In the genomic region with DNA sequence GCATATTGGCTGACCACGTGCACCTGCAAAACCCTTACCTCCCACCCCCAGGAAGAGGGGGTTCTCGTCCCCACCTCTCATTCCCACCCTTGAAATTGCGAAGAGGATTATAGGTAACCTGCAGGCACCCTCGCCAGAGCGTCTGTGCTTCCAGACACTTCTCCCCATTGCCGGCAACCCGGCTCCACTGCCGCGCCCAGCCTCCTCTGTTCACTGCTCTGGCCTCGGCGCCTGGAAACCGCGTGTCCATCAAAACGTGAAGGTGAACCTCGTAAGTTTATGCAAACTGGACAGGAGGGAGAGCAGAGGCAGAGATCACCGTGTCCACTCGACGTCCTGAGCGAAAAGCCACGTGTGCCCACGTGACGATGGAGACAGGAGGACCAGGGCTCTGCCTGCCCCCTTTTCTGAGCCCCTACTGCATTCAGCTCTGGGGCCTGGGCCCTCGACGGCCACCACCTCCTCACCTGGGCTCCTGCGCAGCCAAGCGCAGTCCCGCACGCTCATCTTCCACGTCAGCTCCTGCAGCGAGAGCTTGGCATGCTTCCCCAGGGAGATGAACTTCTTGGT, we compare ENCODE assay signal across 19 cellular contexts. TPM values are rescaled to one million over a fixed set of nuclear protein-coding genes. Genes with fewer than 3 reads are reported as not detected.
A peak's percentile ranks its signal among the peaks of the same experiment; 100 is the strongest.
DNase-seq lines count a peak whose midpoint lies in the region; ATAC-seq and TF ChIP-seq lines count a peak whose summit lies in the region.
"Had no signal": no experiment of that assay in that cellular context is flagged by ENCODE, and none has a peak within 500 bp of the region (broad histone marks: within the 10 kb centered on the region; RNA-seq: fewer than 3 reads in every experiment).

No MANE protein-coding gene starts in this region.

- no peak overlapping the region for H3K27ac ChIP-seq in CD4-positive, alpha-beta T cell (ENCODE audit: low read depth, low read length)
- no peak overlapping the region for H3K27ac ChIP-seq in hepatocyte
- H3K27ac ChIP-seq: A549, body of pancreas, left ventricle myocardium inferior, suprapubic skin had no signal

- ATAC-seq in CD4-positive, alpha-beta T cell (ENCODE audit: poor library complexity), result no peak
- no peak for ATAC-seq in T-helper 17 cell
- ATAC-seq: A549; activated naive CD4-positive, alpha-beta T cell treated with anti-CD3 and anti-CD28 coated beads, Interleukin-2, amount 50 U/mL, for 72 hours; body of pancreas had no signal

- DNase-seq in activated CD4-positive, alpha-beta T cell treated with anti-CD3 and anti-CD28 coated beads, Interleukin-2, amount 10 ng/mL, durations not matched to agents 7 days and 5 days, result no peak
- no peak for DNase-seq in activated CD4-positive, alpha-beta T cell treated with anti-CD3 and anti-CD28 coated beads, Interleukin-2, amount 50 U/mL, for 1 hour
- peak in 1 of 10 experiments; percentile 27 for DNase-seq in CD4-positive, alpha-beta T cell
- DNase-seq in T-helper 17 cell (peak in 1 of 3 donors; percentile 1), hepatocyte (ENCODE audit: low spot score) (peak; percentile 2), anterior cingulate cortex (lab: John Stamatoyannopoulos, UW) (no peak), GM19238 (ENCODE audit: insufficient read length, low spot score) (no peak)
- DNase-seq in activated CD4-positive, alpha-beta T cell treated with anti-CD3 and anti-CD28 coated beads, Interleukin-2, amount 50 U/mL, for 48 hours, result no peak
- DNase-seq: body of pancreas; CD4-positive, CD25-positive, alpha-beta regulatory T cell; DMS79 treated with DMSO at 0.1 percent for 48 hours; left ventricle myocardium inferior; NCI-H1417 treated with DMSO at 0.1 percent for 48 hours; NCI-H526; OCI-M1 had no signal

- H3K36me3 ChIP-seq in hepatocyte (replicated peaks; ENCODE audit: insufficient read depth, low read depth), result no peaks in the 10 kb centered on the region
- H3K36me3 ChIP-seq: left ventricle myocardium inferior, suprapubic skin had no signal

- H3K4me3 Mint-ChIP-seq in activated CD4-positive, alpha-beta T cell treated with anti-CD3 and anti-CD28 coated beads, Interleukin-2, amount 10 ng/mL, durations not matched to agents 7 days and 5 days, result peak overlapping the region; percentile 32
- peak overlapping the region; percentile 15 for H3K4me3 Mint-ChIP-seq in CD4-positive, alpha-beta T cell
- peak overlapping the region; percentile 41 for H3K4me3 Mint-ChIP-seq in T-helper 17 cell

- WGBS in hepatocyte (ENCODE audit: low lambda C conversion rate, missing lambda C conversion rate), result 95% methylated on average over 30 of the region's 30 CpGs

- H3K4me1 Mint-ChIP-seq in activated CD4-positive, alpha-beta T cell treated with anti-CD3 and anti-CD28 coated beads, Interleukin-2, amount 10 ng/mL, durations not matched to agents 7 days and 5 days, result peaks cover 6% of the 10 kb centered on the region
- H3K4me1 Mint-ChIP-seq in CD4-positive, alpha-beta T cell (ENCODE audit: low read depth), result peaks cover 4% of the 10 kb centered on the region
- peaks cover 3% of the 10 kb centered on the region for H3K4me1 Mint-ChIP-seq in T-helper 17 cell

- H3K27me3 Mint-ChIP-seq in activated CD4-positive, alpha-beta T cell treated with anti-CD3 and anti-CD28 coated beads, Interleukin-2, amount 10 ng/mL, durations not matched to agents 7 days and 5 days, result no peaks in the 10 kb centered on the region
- H3K27me3 Mint-ChIP-seq in CD4-positive, alpha-beta T cell, result no peaks in the 10 kb centered on the region
- H3K27me3 Mint-ChIP-seq in T-helper 17 cell, result no peaks in the 10 kb centered on the region
- H3K27me3 Mint-ChIP-seq: CD4-positive, CD25-positive, alpha-beta regulatory T cell had no signal

- POLR2A ChIA-PET in activated CD4-positive, alpha-beta T cell treated with anti-CD3 and anti-CD28 coated beads, Interleukin-2, amount 10 ng/mL, durations not matched to agents 7 days and 5 days (lab: Charles Lee), result no interaction called here
- POLR2A ChIA-PET in CD4-positive, alpha-beta T cell (lab: Charles Lee), result interaction anchor here (4.1 kb wide), 1 partner anchor 21 kb away, joined by 44 read pairs; no protein-coding TSS in a partner anchor

- no peak overlapping the region for H2AFZ ChIP-seq in hepatocyte

- H3K4me2 ChIP-seq in hepatocyte, result no peak overlapping the region
- H3K4me2 ChIP-seq: A549 had no signal

- no peak for TF ChIP-seq CTCF in CD4-positive, alpha-beta T cell (IDR thresholded peaks at IDR 0.05)
- no peak for TF ChIP-seq CTCF in hepatocyte (IDR thresholded peaks at IDR 0.05; ENCODE audit: poor library complexity)

- CTCF ChIA-PET in activated CD4-positive, alpha-beta T cell treated with anti-CD3 and anti-CD28 coated beads, Interleukin-2, amount 10 ng/mL, durations not matched to agents 7 days and 5 days (lab: Charles Lee), result no interaction called here
- CTCF ChIA-PET in CD4-positive, alpha-beta T cell (lab: Charles Lee), result no interaction called here

- H3K27me3 ChIP-seq in CD4-positive, alpha-beta T cell (ENCODE audit: control insufficient read depth, insufficient read depth, low read length), result no peaks in the 10 kb centered on the region
- peaks cover 26% of the 10 kb centered on the region for H3K27me3 ChIP-seq in hepatocyte

- no peaks in the 10 kb centered on the region for H3K9me2 ChIP-seq in hepatocyte (replicated peaks; ENCODE audit: insufficient read depth)

- no peaks in the 10 kb centered on the region for H3K4me1 ChIP-seq in hepatocyte (ENCODE audit: insufficient read depth)

- H3K27ac Mint-ChIP-seq in activated CD4-positive, alpha-beta T cell treated with anti-CD3 and anti-CD28 coated beads, Interleukin-2, amount 10 ng/mL, durations not matched to agents 7 days and 5 days, result peak overlapping the region; percentile 36
- no peak overlapping the region for H3K27ac Mint-ChIP-seq in CD4-positive, alpha-beta T cell
- H3K27ac Mint-ChIP-seq in T-helper 17 cell, result peak overlapping the region; percentile 61
- H3K27ac Mint-ChIP-seq: activated naive CD4-positive, alpha-beta T cell treated with anti-CD3 and anti-CD28 coated beads, Interleukin-2, amount 50 U/mL, for 72 hours; CD4-positive, CD25-positive, alpha-beta regulatory T cell had no signal

- no peaks in the 10 kb centered on the region for H3K9me3 ChIP-seq in CD4-positive, alpha-beta T cell (ENCODE audit: control insufficient read depth, low read length)
- H3K9me3 ChIP-seq in T-helper 17 cell (ENCODE audit: control insufficient read depth, low read length, poor library complexity, severe bottlenecking), result peaks cover 3% of the 10 kb centered on the region
- no peaks in the 10 kb centered on the region for H3K9me3 ChIP-seq in hepatocyte (ENCODE audit: low read depth)
- H3K9me3 ChIP-seq: A549, body of pancreas, mucosa of descending colon had no signal

- H4K20me1 ChIP-seq in hepatocyte (ENCODE audit: insufficient read depth, poor library complexity, severe bottlenecking), result no peaks in the 10 kb centered on the region

- intact Hi-C loops in CD4-positive, alpha-beta T cell (cut with DNase I, micrococcal nuclease), result loop anchor here in 1 of 2 experiments (10.0 kb wide), 1 partner anchor 52 kb away; a partner anchor contains a TSS

- H3K79me2 ChIP-seq in hepatocyte, result no peaks in the 10 kb centered on the region

- no peak overlapping the region for H3K4me3 ChIP-seq in hepatocyte
- H3K4me3 ChIP-seq: A549, body of pancreas, left ventricle myocardium inferior, mucosa of descending colon, suprapubic skin had no signal

- peaks cover 5% of the 10 kb centered on the region for H3K9me3 Mint-ChIP-seq in activated CD4-positive, alpha-beta T cell treated with anti-CD3 and anti-CD28 coated beads, Interleukin-2, amount 10 ng/mL, durations not matched to agents 7 days and 5 days
- no peaks in the 10 kb centered on the region for H3K9me3 Mint-ChIP-seq in CD4-positive, alpha-beta T cell

- peaks cover 8% of the 10 kb centered on the region for H3K36me3 Mint-ChIP-seq in activated CD4-positive, alpha-beta T cell treated with anti-CD3 and anti-CD28 coated beads, Interleukin-2, amount 10 ng/mL, durations not matched to agents 7 days and 5 days (ENCODE audit: low read depth)
- no peaks in the 10 kb centered on the region for H3K36me3 Mint-ChIP-seq in CD4-positive, alpha-beta T cell (ENCODE audit: low read depth)
- no peaks in the 10 kb centered on the region for H3K36me3 Mint-ChIP-seq in T-helper 17 cell (ENCODE audit: low read depth)

RNA-seq across cellular contexts. Expression of a gene that starts 1.9 kb away (rescaled TPM):
- total RNA-seq in activated CD4-positive, alpha-beta T cell treated with anti-CD3 and anti-CD28 coated beads, Interleukin-2, amount 10 ng/mL, durations not matched to agents 7 days and 5 days, result 1 to 10 TPM; 3.4 to 5.6 TPM
- total RNA-seq in CD4-positive, alpha-beta T cell, result under 1 TPM; 0.55 to 0.84 TPM
- under 1 TPM; 0.10 to 0.80 TPM for total RNA-seq in T-helper 17 cell
- not detected in 2 replicates for total RNA-seq in hepatocyte
- 0.08 TPM in 1 of 2 replicates, not detected in the other for polyA plus RNA-seq in hepatocyte
- total RNA-seq: body of pancreas, left ventricle myocardium inferior, suprapubic skin had no signal
- polyA plus RNA-seq: CD4-positive, CD25-positive, alpha-beta regulatory T cell had no signal

RNA-seq across cellular contexts. Expression of a gene that starts 52.0 kb away (rescaled TPM):
- 100 to 1,000 TPM; 122 to 123 TPM for total RNA-seq in activated CD4-positive, alpha-beta T cell treated with anti-CD3 and anti-CD28 coated beads, Interleukin-2, amount 10 ng/mL, durations not matched to agents 7 days and 5 days
- total RNA-seq in CD4-positive, alpha-beta T cell, result 10 to 100 TPM; 47.2 to 47.4 TPM
- 10 to 100 TPM; 70.5 to 80.9 TPM for total RNA-seq in T-helper 17 cell
- total RNA-seq in hepatocyte, result 99.3 and 130 TPM in 2 replicates
- polyA plus RNA-seq in hepatocyte, result 129 and 143 TPM in 2 replicates
